ENCODE assay signal across 33 cellular contexts in genomic region chr4:63316633-63317032, GRCh38.
"Had no signal": no experiment of that assay in that cellular context is flagged by ENCODE, and none has a peak within 500 bp of the region (broad histone marks: within the 10 kb centered on the region; RNA-seq: fewer than 3 reads in every experiment).

No MANE protein-coding gene starts in this region.

- ATAC-seq: Panc1, Right ventricle myocardium inferior, SK-N-SH treated with all-trans-retinoic acid at 6 μM for 48 hours had no signal

- H3K36me3 ChIP-seq: MG63, SJCRH30 had no signal

- H3K27ac ChIP-seq: KMS-11, PC-9, RWPE1, SJCRH30, SK-N-MC had no signal

- H3K9ac ChIP-seq: KMS-11 had no signal

- H2AFZ ChIP-seq: PC-9 had no signal

- DNase-seq: Karpas-422, KBM-7, MG63, NCI-H1048, NCI-H1092 treated with DMSO at 0.1 percent for 48 hours, NCI-H1105 treated with DMSO at 0.1 percent for 48 hours, NCI-H1417, NCI-H1436, NCI-H146, NCI-H1694, NCI-H187, NCI-H1930, NCI-H2029 treated with DMSO at 0.1 percent for 48 hours, NCI-H2081 treated with DMSO at 0.1 percent for 48 hours, NCI-H2107, NCI-H2171, NCI-H226, NCI-H446 treated with DMSO at 0.1 percent for 48 hours, NCI-H510A, NCI-H524, NCI-H526, NCI-H69, NCI-H748 treated with DMSO at 0.1 percent for 48 hours, NCI-H82, PC-9, SIG-M5, SJCRH30 had no signal

- H3K9me3 ChIP-seq: MG63, SJCRH30 had no signal

- H3K4me2 ChIP-seq: KMS-11, PC-9 had no signal

- H3K27me3 ChIP-seq: MG63, SJCRH30 had no signal

- H3K4me1 ChIP-seq: SJCRH30 had no signal

- H3K4me3 ChIP-seq: MG63, PC-9, SJCRH30, SK-N-MC had no signal
